In the genomic region with DNA sequence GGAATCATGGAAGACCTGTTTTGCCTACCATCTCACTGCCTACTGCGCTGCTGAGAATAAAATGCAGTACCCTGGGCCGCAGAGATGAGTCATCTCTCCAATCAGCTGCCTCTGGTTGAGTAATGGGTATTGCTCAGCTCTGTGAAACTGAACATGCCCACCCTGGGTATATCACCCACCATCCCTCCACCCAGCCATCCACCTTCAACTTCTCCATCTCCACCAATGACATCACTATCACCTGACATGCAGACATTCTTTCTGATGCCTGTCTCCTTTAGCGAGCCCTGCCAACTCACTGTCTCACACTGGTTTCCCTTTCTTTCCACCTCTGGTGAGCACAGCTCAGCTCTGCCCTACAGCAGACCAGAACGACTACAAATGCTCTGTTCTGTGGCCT, we compare ENCODE assay signal across 13 cellular contexts. TPM values are rescaled to one million over a fixed set of nuclear protein-coding genes. Genes with fewer than 3 reads are reported as not detected.
DNase-seq lines count a peak whose midpoint lies in the region; ATAC-seq and TF ChIP-seq lines count a peak whose summit lies in the region.
"Had no signal": no experiment of that assay in that cellular context is flagged by ENCODE, and none has a peak within 500 bp of the region (broad histone marks: within the 10 kb centered on the region; RNA-seq: fewer than 3 reads in every experiment).

No MANE protein-coding gene starts in this region.

- no peaks in the 10 kb centered on the region for H3K9me3 ChIP-seq in mesenchymal stem cell (ENCODE audit: control insufficient read depth, low read length)
- H3K9me3 ChIP-seq in heart left ventricle = no peaks in the 10 kb centered on the region
- H3K9me3 ChIP-seq: tibial nerve had no signal

- no peak for DNase-seq in Calu3
- DNase-seq in HK-2 (ENCODE audit: unreplicated experiment) = peak; percentile 25
- peak; percentile 72 for DNase-seq in astrocyte of the spinal cord (ENCODE audit: low read depth, low spot score)
- peak; percentile 17 for DNase-seq in mesenchymal stem cell
- no peak for DNase-seq in Kasumi-1 (lab: John Stamatoyannopoulos, UW)
- no peak for DNase-seq in NCI-H1105 (lab: John Stamatoyannopoulos, UW)
- DNase-seq in midbrain (lab: John Stamatoyannopoulos, UW) = no peak
- DNase-seq in heart left ventricle = no peak
- DNase-seq: activated effector memory CD4-positive, alpha-beta T cell treated with Interleukin-2 at 50 U/mL for 16 hours; effector CD8-positive, alpha-beta T cell; immature natural killer cell; NCI-H1048 had no signal

- H2BK120ac ChIP-seq in mesenchymal stem cell (ENCODE audit: low read depth, low read length) = no peak overlapping the region

- no peak overlapping the region for H3K9ac ChIP-seq in mesenchymal stem cell (ENCODE audit: low read length)

- H3K23ac ChIP-seq in mesenchymal stem cell (ENCODE audit: low read length in 2 of 2) = no peak overlapping the region

- H2BK5ac ChIP-seq in mesenchymal stem cell (ENCODE audit: low read depth, low read length, poor library complexity, severe bottlenecking) = no peak overlapping the region

- no peak overlapping the region for H2AFZ ChIP-seq in mesenchymal stem cell (ENCODE audit: low read depth, low read length)

- H3K18ac ChIP-seq in mesenchymal stem cell (ENCODE audit: low read depth in 1 of 2, low read length in 2 of 2) = no peak overlapping the region

- no TSS peak for BruUV-seq in Calu3 (replicated peaks; lab: Mats Ljungman, UMichigan)

- TF ChIP-seq POLR2A in heart left ventricle (IDR thresholded peaks at IDR 0.05) = no peak

- no peaks in the 10 kb centered on the region for H3K9me3 Mint-ChIP-seq in Calu3 (ENCODE audit: low read depth, unreplicated experiment)
- H3K9me3 Mint-ChIP-seq: immature natural killer cell had no signal

- H3K27ac ChIP-seq in mesenchymal stem cell (ENCODE audit: low read length, poor library complexity, severe bottlenecking) = peak overlapping the region; percentile 33
- no peak overlapping the region for H3K27ac ChIP-seq in heart left ventricle
- H3K27ac ChIP-seq: tibial nerve had no signal

- no peak overlapping the region for H2BK12ac ChIP-seq in mesenchymal stem cell (ENCODE audit: low read length in 2 of 2)

- H3K4me2 ChIP-seq in mesenchymal stem cell (ENCODE audit: low read length, poor library complexity, severe bottlenecking) = no peak overlapping the region

- WGBS in mesenchymal stem cell = 92% methylated on average over 4 of the region's 4 CpGs
- WGBS in heart left ventricle, 4 donors = 94 to 98% (median 94%) methylated on average over 4 of the region's 4 CpGs

- TF ChIP-seq CTCF in Calu3 (IDR thresholded peaks at IDR 0.05; ENCODE audit: unreplicated experiment) = no peak
- no peak for TF ChIP-seq CTCF in astrocyte of the spinal cord (IDR thresholded peaks at IDR 0.05; ENCODE audit: low read depth, low read length)
- TF ChIP-seq CTCF in heart left ventricle (IDR thresholded peaks at IDR 0.05) = no peak

- H3K4ac ChIP-seq in mesenchymal stem cell (ENCODE audit: low read depth in 1 of 2, low read length in 2 of 2) = no peak overlapping the region

- H3K27me3 ChIP-seq in mesenchymal stem cell (ENCODE audit: control insufficient read depth in 1 of 2, insufficient read depth in 1 of 2, low read length in 2 of 2) (no peaks in the 10 kb centered on the region), heart left ventricle (no peaks in the 10 kb centered on the region)
- H3K27me3 ChIP-seq: tibial nerve had no signal

- H2BK15ac ChIP-seq in mesenchymal stem cell (ENCODE audit: low read depth, poor library complexity, severe bottlenecking) = no peak overlapping the region

- peaks cover 61% of the 10 kb centered on the region for H3K36me3 Mint-ChIP-seq in Calu3 (ENCODE audit: insufficient read depth, unreplicated experiment)

- H3K27me3 Mint-ChIP-seq in Calu3 (ENCODE audit: unreplicated experiment) = no peaks in the 10 kb centered on the region

- H3K36me3 ChIP-seq in mesenchymal stem cell (ENCODE audit: control insufficient read depth in 1 of 2, insufficient read depth in 2 of 2, low read depth in 1 of 2, low read length in 2 of 2) (peaks cover 14 to 79% of the 10 kb centered on the region in 2 experiments), heart left ventricle (peaks cover 0 to 3% (median 0%) of the 10 kb centered on the region in 9 donors)
- H3K36me3 ChIP-seq: tibial nerve had no signal

- no peak overlapping the region for H4K8ac ChIP-seq in mesenchymal stem cell (ENCODE audit: low read length)

- H4K91ac ChIP-seq in mesenchymal stem cell (ENCODE audit: low read length) = no peak overlapping the region

- H3K4me1 ChIP-seq in mesenchymal stem cell (ENCODE audit: control insufficient read depth, insufficient read depth, low read depth, low read length) = peaks cover 3% of the 10 kb centered on the region
- H3K4me1 ChIP-seq in heart left ventricle = no peaks in the 10 kb centered on the region
- H3K4me1 ChIP-seq: tibial nerve had no signal

- H3K4me3 ChIP-seq in astrocyte of the spinal cord (ENCODE audit: low read depth, low read length) = no peak overlapping the region
- H3K4me3 ChIP-seq in mesenchymal stem cell (ENCODE audit: insufficient read depth in 1 of 2, low read depth in 1 of 2, low read length in 2 of 2) = no peak overlapping the region
- no peak overlapping the region for H3K4me3 ChIP-seq in heart left ventricle
- H3K4me3 ChIP-seq: tibial nerve had no signal

- no peak overlapping the region for H2AK5ac ChIP-seq in mesenchymal stem cell (ENCODE audit: low read length, severe bottlenecking)

- no peak for ATAC-seq in heart left ventricle

- CTCF ChIA-PET in Calu3 (lab: Charles Lee) = no interaction called here

- peaks cover 16% of the 10 kb centered on the region for H3K4me1 Mint-ChIP-seq in Calu3 (ENCODE audit: low read depth, unreplicated experiment)
- H3K4me1 Mint-ChIP-seq: immature natural killer cell had no signal

- no peak overlapping the region for H3K4me3 Mint-ChIP-seq in Calu3 (ENCODE audit: low read depth, unreplicated experiment)
- H3K4me3 Mint-ChIP-seq: immature natural killer cell had no signal

- intact Hi-C loops in Calu3 (cut with micrococcal nuclease; ENCODE audit: unreplicated experiment) (no loop called here), heart left ventricle (cut with DNase I) (no loop called here)

- in situ Hi-C loops in astrocyte of the spinal cord (cut with HindIII; ENCODE audit: low sequenced_read_pairs) = no loop called here

- peaks cover 2% of the 10 kb centered on the region for H3K79me1 ChIP-seq in mesenchymal stem cell (replicated peaks; ENCODE audit: low read length, poor library complexity, severe bottlenecking)

- no peak overlapping the region for H3K14ac ChIP-seq in mesenchymal stem cell (ENCODE audit: low read length in 2 of 2)

- peak overlapping the region; percentile 2 for H3K27ac Mint-ChIP-seq in Calu3 (ENCODE audit: unreplicated experiment)

RNA-seq across cellular contexts. Expression of gene E2F7, which starts 33.6 kb away (rescaled TPM):
- 31.2 and 40.2 TPM in 2 replicates for total RNA-seq in Calu3 (2022)
- polyA plus RNA-seq in mesenchymal stem cell (2013, experiment 1 of 2) = 6.2 TPM
- 6.5 TPM for polyA plus RNA-seq in mesenchymal stem cell (2013, experiment 2 of 2)
- total RNA-seq in heart left ventricle = 1 to 10 TPM in 1 of 9 donors, under 1 TPM in 6, not detected in 2; 0.04 to 1.5 (median 0.14) TPM
- polyA plus RNA-seq in heart left ventricle = under 1 TPM; 0.08 to 0.11 TPM

Comparison
In these comparisons a context has a peak if more than half of its experiments do, and no peak if none do; other contexts are left out.
1. DNase-seq: peak in HK-2 (single experiment), astrocyte of the spinal cord (single experiment) and mesenchymal stem cell (single experiment); none in Calu3 (single experiment), Kasumi-1 (0 of 2), NCI-H1105 (single experiment), midbrain (single experiment) and heart left ventricle (0 of 5).
2. RNA of gene E2F7, which starts 33.6 kb away (total RNA-seq): 31.2 to 40.2 TPM in Calu3; 0.04 to 1.5 TPM in heart left ventricle; every median in the first group is over 10 times any median in the second.